Comparison of ENCODE assay signal across 1 cellular context in the genomic region with DNA sequence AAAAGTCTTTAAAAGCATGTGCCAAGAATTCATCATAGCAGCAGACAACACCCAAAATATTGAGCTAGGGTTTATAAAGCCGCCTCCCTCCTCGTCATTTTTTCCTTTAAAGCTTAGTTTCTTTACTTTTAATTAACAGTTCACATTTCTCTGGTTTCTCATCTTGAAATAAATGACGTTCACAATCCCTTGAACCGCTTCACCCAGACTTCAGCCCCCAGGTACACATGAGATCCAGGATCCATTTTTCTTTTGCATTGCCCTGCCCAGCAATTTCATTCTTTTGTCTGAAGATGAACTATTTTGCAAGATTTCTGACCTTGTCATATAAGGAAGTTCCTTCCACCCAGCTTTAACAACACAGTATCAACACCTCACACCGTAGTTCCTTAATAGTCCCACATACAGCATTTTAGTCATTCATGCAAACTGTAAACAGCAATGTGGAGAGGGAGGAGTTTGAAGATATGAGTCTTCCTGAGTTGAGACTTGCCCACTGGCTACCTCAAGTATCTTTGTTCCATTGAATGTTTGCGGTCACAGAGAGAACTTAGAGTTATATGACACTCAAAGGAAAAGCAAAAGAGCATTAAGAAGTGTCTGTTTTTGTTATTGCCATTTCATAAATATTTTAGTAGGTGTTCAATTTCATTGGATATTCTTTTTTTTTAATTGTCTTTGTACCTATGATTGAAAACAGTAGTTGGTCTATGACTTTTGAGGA.
TF ChIP-seq lines count a peak whose summit lies in the region.

No MANE protein-coding gene starts in this region.

TF ChIP-seq in K562, 482 proteins besides CTCF, POLR2A, EP300 and RAD21 (continued from another document):
- TF ChIP-seq, protein P1, sequence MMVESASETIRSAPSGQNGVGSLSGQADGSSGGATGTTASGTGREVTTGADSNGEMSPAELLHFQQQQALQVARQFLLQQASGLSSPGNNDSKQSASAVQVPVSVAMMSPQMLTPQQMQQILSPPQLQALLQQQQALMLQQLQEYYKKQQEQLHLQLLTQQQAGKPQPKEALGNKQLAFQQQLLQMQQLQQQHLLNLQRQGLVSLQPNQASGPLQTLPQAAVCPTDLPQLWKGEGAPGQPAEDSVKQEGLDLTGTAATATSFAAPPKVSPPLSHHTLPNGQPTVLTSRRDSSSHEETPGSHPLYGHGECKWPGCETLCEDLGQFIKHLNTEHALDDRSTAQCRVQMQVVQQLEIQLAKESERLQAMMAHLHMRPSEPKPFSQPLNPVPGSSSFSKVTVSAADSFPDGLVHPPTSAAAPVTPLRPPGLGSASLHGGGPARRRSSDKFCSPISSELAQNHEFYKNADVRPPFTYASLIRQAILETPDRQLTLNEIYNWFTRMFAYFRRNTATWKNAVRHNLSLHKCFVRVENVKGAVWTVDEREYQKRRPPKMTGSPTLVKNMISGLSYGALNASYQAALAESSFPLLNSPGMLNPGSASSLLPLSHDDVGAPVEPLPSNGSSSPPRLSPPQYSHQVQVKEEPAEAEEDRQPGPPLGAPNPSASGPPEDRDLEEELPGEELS (CRISPR knock-in tag; IDR thresholded peaks at IDR 0.05; ENCODE audit: borderline replicate concordance), result peak; percentile 80; the same call in 1 of the 2 replicates
- TF ChIP-seq ZNF551 (CRISPR knock-in tag; IDR thresholded peaks at IDR 0.05), result no peak
- TF ChIP-seq KLF1 (tag; IDR thresholded peaks at IDR 0.05), result 0 out of 2 replicates have a peak, but pooled peaks have one; percentile 18
- TF ChIP-seq POLR2B (IDR thresholded peaks at IDR 0.05; ENCODE audit: low read depth, partially characterized antibody), result no peak
- TF ChIP-seq WHSC1 (IDR thresholded peaks at IDR 0.05; ENCODE audit: low read length), result no peak
- no peak for TF ChIP-seq SAFB (IDR thresholded peaks at IDR 0.05; ENCODE audit: borderline replicate concordance, low read depth, low read length)
- no peak for TF ChIP-seq HSF4 (CRISPR knock-in tag; IDR thresholded peaks at IDR 0.05; ENCODE audit: borderline replicate concordance)
- TF ChIP-seq L3MBTL2 (IDR thresholded peaks at IDR 0.05), result peak; percentile 39; the same call in 1 of the 2 replicates
- TF ChIP-seq, protein P2, sequence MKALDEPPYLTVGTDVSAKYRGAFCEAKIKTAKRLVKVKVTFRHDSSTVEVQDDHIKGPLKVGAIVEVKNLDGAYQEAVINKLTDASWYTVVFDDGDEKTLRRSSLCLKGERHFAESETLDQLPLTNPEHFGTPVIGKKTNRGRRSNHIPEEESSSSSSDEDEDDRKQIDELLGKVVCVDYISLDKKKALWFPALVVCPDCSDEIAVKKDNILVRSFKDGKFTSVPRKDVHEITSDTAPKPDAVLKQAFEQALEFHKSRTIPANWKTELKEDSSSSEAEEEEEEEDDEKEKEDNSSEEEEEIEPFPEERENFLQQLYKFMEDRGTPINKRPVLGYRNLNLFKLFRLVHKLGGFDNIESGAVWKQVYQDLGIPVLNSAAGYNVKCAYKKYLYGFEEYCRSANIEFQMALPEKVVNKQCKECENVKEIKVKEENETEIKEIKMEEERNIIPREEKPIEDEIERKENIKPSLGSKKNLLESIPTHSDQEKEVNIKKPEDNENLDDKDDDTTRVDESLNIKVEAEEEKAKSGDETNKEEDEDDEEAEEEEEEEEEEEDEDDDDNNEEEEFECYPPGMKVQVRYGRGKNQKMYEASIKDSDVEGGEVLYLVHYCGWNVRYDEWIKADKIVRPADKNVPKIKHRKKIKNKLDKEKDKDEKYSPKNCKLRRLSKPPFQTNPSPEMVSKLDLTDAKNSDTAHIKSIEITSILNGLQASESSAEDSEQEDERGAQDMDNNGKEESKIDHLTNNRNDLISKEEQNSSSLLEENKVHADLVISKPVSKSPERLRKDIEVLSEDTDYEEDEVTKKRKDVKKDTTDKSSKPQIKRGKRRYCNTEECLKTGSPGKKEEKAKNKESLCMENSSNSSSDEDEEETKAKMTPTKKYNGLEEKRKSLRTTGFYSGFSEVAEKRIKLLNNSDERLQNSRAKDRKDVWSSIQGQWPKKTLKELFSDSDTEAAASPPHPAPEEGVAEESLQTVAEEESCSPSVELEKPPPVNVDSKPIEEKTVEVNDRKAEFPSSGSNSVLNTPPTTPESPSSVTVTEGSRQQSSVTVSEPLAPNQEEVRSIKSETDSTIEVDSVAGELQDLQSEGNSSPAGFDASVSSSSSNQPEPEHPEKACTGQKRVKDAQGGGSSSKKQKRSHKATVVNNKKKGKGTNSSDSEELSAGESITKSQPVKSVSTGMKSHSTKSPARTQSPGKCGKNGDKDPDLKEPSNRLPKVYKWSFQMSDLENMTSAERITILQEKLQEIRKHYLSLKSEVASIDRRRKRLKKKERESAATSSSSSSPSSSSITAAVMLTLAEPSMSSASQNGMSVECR (CRISPR knock-in tag; IDR thresholded peaks at IDR 0.05), result no peak
- no peak for TF ChIP-seq RBFOX2 (IDR thresholded peaks at IDR 0.05; ENCODE audit: low read depth, low read length)
- TF ChIP-seq, protein P3, sequence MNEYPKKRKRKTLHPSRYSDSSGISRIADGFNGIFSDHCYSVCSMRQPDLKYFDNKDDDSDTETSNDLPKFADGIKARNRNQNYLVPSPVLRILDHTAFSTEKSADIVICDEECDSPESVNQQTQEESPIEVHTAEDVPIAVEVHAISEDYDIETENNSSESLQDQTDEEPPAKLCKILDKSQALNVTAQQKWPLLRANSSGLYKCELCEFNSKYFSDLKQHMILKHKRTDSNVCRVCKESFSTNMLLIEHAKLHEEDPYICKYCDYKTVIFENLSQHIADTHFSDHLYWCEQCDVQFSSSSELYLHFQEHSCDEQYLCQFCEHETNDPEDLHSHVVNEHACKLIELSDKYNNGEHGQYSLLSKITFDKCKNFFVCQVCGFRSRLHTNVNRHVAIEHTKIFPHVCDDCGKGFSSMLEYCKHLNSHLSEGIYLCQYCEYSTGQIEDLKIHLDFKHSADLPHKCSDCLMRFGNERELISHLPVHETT (CRISPR knock-in tag; conservative IDR thresholded peaks at IDR 0.05 in 1 of 2, IDR thresholded peaks at IDR 0.05 in 1 of 2), result 0 out of 4 replicates have a peak, but pooled peaks of 1 of the 2 experiments have one; percentile 17
- TF ChIP-seq RBM14 (IDR thresholded peaks at IDR 0.05; ENCODE audit: borderline replicate concordance, insufficient read depth, low read depth, low read length), result no peak
- TF ChIP-seq EHMT2 (IDR thresholded peaks at IDR 0.05), result peak; percentile 67
- no peak for TF ChIP-seq HNRNPL (IDR thresholded peaks at IDR 0.05; ENCODE audit: low read depth, low read length)
- TF ChIP-seq, protein P4, sequence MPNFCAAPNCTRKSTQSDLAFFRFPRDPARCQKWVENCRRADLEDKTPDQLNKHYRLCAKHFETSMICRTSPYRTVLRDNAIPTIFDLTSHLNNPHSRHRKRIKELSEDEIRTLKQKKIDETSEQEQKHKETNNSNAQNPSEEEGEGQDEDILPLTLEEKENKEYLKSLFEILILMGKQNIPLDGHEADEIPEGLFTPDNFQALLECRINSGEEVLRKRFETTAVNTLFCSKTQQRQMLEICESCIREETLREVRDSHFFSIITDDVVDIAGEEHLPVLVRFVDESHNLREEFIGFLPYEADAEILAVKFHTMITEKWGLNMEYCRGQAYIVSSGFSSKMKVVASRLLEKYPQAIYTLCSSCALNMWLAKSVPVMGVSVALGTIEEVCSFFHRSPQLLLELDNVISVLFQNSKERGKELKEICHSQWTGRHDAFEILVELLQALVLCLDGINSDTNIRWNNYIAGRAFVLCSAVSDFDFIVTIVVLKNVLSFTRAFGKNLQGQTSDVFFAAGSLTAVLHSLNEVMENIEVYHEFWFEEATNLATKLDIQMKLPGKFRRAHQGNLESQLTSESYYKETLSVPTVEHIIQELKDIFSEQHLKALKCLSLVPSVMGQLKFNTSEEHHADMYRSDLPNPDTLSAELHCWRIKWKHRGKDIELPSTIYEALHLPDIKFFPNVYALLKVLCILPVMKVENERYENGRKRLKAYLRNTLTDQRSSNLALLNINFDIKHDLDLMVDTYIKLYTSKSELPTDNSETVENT (CRISPR knock-in tag; IDR thresholded peaks at IDR 0.05), result no peak
- no peak for TF ChIP-seq FOXJ3 (CRISPR knock-in tag; IDR thresholded peaks at IDR 0.05)
- no peak for TF ChIP-seq MTF1 (CRISPR knock-in tag; IDR thresholded peaks at IDR 0.05; ENCODE audit: borderline replicate concordance)
- TF ChIP-seq, protein P5, sequence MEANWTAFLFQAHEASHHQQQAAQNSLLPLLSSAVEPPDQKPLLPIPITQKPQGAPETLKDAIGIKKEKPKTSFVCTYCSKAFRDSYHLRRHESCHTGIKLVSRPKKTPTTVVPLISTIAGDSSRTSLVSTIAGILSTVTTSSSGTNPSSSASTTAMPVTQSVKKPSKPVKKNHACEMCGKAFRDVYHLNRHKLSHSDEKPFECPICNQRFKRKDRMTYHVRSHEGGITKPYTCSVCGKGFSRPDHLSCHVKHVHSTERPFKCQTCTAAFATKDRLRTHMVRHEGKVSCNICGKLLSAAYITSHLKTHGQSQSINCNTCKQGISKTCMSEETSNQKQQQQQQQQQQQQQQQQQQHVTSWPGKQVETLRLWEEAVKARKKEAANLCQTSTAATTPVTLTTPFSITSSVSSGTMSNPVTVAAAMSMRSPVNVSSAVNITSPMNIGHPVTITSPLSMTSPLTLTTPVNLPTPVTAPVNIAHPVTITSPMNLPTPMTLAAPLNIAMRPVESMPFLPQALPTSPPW (CRISPR knock-in tag; IDR thresholded peaks at IDR 0.05), result no peak
- TF ChIP-seq, protein P6, sequence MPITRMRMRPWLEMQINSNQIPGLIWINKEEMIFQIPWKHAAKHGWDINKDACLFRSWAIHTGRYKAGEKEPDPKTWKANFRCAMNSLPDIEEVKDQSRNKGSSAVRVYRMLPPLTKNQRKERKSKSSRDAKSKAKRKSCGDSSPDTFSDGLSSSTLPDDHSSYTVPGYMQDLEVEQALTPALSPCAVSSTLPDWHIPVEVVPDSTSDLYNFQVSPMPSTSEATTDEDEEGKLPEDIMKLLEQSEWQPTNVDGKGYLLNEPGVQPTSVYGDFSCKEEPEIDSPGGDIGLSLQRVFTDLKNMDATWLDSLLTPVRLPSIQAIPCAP (CRISPR knock-in tag; IDR thresholded peaks at IDR 0.05; ENCODE audit: borderline replicate concordance), result no peak
- TF ChIP-seq, protein P7, sequence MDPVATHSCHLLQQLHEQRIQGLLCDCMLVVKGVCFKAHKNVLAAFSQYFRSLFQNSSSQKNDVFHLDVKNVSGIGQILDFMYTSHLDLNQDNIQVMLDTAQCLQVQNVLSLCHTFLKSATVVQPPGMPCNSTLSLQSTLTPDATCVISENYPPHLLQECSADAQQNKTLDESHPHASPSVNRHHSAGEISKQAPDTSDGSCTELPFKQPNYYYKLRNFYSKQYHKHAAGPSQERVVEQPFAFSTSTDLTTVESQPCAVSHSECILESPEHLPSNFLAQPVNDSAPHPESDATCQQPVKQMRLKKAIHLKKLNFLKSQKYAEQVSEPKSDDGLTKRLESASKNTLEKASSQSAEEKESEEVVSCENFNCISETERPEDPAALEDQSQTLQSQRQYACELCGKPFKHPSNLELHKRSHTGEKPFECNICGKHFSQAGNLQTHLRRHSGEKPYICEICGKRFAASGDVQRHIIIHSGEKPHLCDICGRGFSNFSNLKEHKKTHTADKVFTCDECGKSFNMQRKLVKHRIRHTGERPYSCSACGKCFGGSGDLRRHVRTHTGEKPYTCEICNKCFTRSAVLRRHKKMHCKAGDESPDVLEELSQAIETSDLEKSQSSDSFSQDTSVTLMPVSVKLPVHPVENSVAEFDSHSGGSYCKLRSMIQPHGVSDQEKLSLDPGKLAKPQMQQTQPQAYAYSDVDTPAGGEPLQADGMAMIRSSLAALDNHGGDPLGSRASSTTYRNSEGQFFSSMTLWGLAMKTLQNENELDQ (CRISPR knock-in tag; IDR thresholded peaks at IDR 0.05; ENCODE audit: borderline replicate concordance), result no peak
- TF ChIP-seq SREBF2 (CRISPR knock-in tag; IDR thresholded peaks at IDR 0.05), result no peak
- no peak for TF ChIP-seq ZNF354B (CRISPR knock-in tag; IDR thresholded peaks at IDR 0.05)
- no peak for TF ChIP-seq RBM22 (IDR thresholded peaks at IDR 0.05; ENCODE audit: low read depth, low read length, poor library complexity, severe bottlenecking)
- TF ChIP-seq PHF8 (IDR thresholded peaks at IDR 0.05; ENCODE audit: borderline replicate concordance, low read length), result no peak; the same call in 1 of the 2 replicates
- TF ChIP-seq FOXP1 (CRISPR knock-in tag; IDR thresholded peaks at IDR 0.05), result peak; percentile 88
- no peak for TF ChIP-seq CAMTA2 (CRISPR knock-in tag; conservative IDR thresholded peaks at IDR 0.05)
- TF ChIP-seq, protein P8, sequence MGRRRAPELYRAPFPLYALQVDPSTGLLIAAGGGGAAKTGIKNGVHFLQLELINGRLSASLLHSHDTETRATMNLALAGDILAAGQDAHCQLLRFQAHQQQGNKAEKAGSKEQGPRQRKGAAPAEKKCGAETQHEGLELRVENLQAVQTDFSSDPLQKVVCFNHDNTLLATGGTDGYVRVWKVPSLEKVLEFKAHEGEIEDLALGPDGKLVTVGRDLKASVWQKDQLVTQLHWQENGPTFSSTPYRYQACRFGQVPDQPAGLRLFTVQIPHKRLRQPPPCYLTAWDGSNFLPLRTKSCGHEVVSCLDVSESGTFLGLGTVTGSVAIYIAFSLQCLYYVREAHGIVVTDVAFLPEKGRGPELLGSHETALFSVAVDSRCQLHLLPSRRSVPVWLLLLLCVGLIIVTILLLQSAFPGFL (CRISPR knock-in tag; IDR thresholded peaks at IDR 0.05), result no peak
- TF ChIP-seq, protein P9, sequence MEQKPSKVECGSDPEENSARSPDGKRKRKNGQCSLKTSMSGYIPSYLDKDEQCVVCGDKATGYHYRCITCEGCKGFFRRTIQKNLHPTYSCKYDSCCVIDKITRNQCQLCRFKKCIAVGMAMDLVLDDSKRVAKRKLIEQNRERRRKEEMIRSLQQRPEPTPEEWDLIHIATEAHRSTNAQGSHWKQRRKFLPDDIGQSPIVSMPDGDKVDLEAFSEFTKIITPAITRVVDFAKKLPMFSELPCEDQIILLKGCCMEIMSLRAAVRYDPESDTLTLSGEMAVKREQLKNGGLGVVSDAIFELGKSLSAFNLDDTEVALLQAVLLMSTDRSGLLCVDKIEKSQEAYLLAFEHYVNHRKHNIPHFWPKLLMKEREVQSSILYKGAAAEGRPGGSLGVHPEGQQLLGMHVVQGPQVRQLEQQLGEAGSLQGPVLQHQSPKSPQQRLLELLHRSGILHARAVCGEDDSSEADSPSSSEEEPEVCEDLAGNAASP (IDR thresholded peaks at IDR 0.05), result no peak
- TF ChIP-seq ZNF3 (CRISPR knock-in tag; IDR thresholded peaks at IDR 0.05), result no peak
- TF ChIP-seq SP1 (CRISPR knock-in tag; IDR thresholded peaks at IDR 0.05), result no peak
- no peak for TF ChIP-seq BRCA1 (IDR thresholded peaks at IDR 0.05)
- no peak for TF ChIP-seq BRCA1 (CRISPR knock-in tag; IDR thresholded peaks at IDR 0.05)
- TF ChIP-seq HDAC6 (IDR thresholded peaks at IDR 0.05; ENCODE audit: low read depth, low read length), result no peak
- TF ChIP-seq NR1H2 (CRISPR knock-in tag; IDR thresholded peaks at IDR 0.05), result no peak
TF ChIP-seq in K562: peak in this region for 99.
